Comparison of ENCODE assay signal across 36 cellular contexts in genomic region chr15:22941179-22941578, GRCh38.
"Had no signal": no experiment of that assay in that cellular context is flagged by ENCODE, and none has a peak within 500 bp of the region (broad histone marks: within the 10 kb centered on the region; RNA-seq: fewer than 3 reads in every experiment).

No MANE protein-coding gene starts in this region.

- H3K9me3 Mint-ChIP-seq: activated CD4-positive, alpha-beta memory T cell treated with anti-CD3 and anti-CD28 coated beads, Interleukin-2, amount 10 ng/mL, durations not matched to agents 7 days and 5 days; activated CD4-positive, alpha-beta T cell treated with anti-CD3 and anti-CD28 coated beads, Interleukin-2, amount 10 ng/mL, durations not matched to agents 7 days and 5 days; activated naive CD4-positive, alpha-beta T cell treated with anti-CD3 and anti-CD28 coated beads, Interleukin-2, amount 10 ng/mL, durations not matched to agents 7 days and 5 days; activated naive CD4-positive, alpha-beta T cell treated with anti-CD3 and anti-CD28 coated beads, Interleukin-2, amount 50 U/mL, for 24 hours; activated naive CD8-positive, alpha-beta T cell treated with anti-CD3 and anti-CD28 coated beads, Interleukin-2, amount 10 ng/mL, durations not matched to agents 7 days and 5 days; activated naive CD8-positive, alpha-beta T cell treated with anti-CD3 and anti-CD28 coated beads, Interleukin-2, amount 50 U/mL, for 24 hours; activated T-cell treated with anti-CD3 and anti-CD28 coated beads, Interleukin-2, amount 50 U/mL, for 24 hours; activated T-helper 2 cell treated with anti-CD3 and anti-CD28 coated beads, Interferon-gamma antibody, Interleukin-2, Interleukin-4, amounts not matched to agents 10 μg/mL and 5 μg/mL and 100 μg/mL, durations not matched to agents 14 hours and 24 hours and 36 hours; T-helper 1 cell treated with Interleukin-12 subunit alpha and Interleukin-12 subunit beta and Interleukin-4 antibody, amounts not matched to agents 30 μg/mL and 1 μg/mL, for 36 hours; T-helper 2 cell treated with Interferon-gamma antibody and Interleukin-4, amounts not matched to agents 5 μg/mL and 100 μg/mL, for 36 hours; WTC11 had no signal

- H3K27ac Mint-ChIP-seq: activated CD4-positive, alpha-beta memory T cell treated with anti-CD3 and anti-CD28 coated beads, Interleukin-2, amount 10 ng/mL, durations not matched to agents 7 days and 5 days; activated CD4-positive, alpha-beta T cell treated with anti-CD3 and anti-CD28 coated beads for 36 hours; activated CD4-positive, alpha-beta T cell treated with anti-CD3 and anti-CD28 coated beads, Interleukin-2, amount 10 ng/mL, durations not matched to agents 7 days and 5 days; activated CD8-positive, alpha-beta memory T cell treated with anti-CD3 and anti-CD28 coated beads, Interleukin-2, amount 10 ng/mL, durations not matched to agents 7 days and 5 days; activated CD8-positive, alpha-beta T cell treated with anti-CD3 and anti-CD28 coated beads, Interleukin-2, amount 10 ng/mL, durations not matched to agents 7 days and 5 days; activated naive CD4-positive, alpha-beta T cell treated with anti-CD3 and anti-CD28 coated beads, Interleukin-2, amount 10 ng/mL, durations not matched to agents 7 days and 5 days; activated naive CD4-positive, alpha-beta T cell treated with anti-CD3 and anti-CD28 coated beads, Interleukin-2, amount 50 U/mL, for 24 hours; activated naive CD8-positive, alpha-beta T cell; activated naive CD8-positive, alpha-beta T cell treated with anti-CD3 and anti-CD28 coated beads, Interleukin-2, amount 10 ng/mL, durations not matched to agents 7 days and 5 days; activated naive CD8-positive, alpha-beta T cell treated with anti-CD3 and anti-CD28 coated beads, Interleukin-2, amount 50 U/mL, for 24 hours; activated T-cell treated with anti-CD3 and anti-CD28 coated beads, Interleukin-2, amount 50 U/mL, for 24 hours; activated T-helper 2 cell treated with anti-CD3 and anti-CD28 coated beads, Interferon-gamma antibody, Interleukin-2, Interleukin-4, amounts not matched to agents 10 μg/mL and 5 μg/mL and 100 μg/mL, durations not matched to agents 14 hours and 24 hours and 36 hours; T-helper 1 cell treated with Interleukin-12 subunit alpha and Interleukin-12 subunit beta and Interleukin-4 antibody, amounts not matched to agents 30 μg/mL and 1 μg/mL, for 36 hours; T-helper 2 cell treated with Interferon-gamma antibody and Interleukin-4, amounts not matched to agents 5 μg/mL and 100 μg/mL, for 36 hours; WTC11 had no signal

- H3K4me1 Mint-ChIP-seq: activated CD4-positive, alpha-beta T cell treated with anti-CD3 and anti-CD28 coated beads for 36 hours; activated naive CD4-positive, alpha-beta T cell treated with anti-CD3 and anti-CD28 coated beads, Interleukin-2, amount 50 U/mL, for 24 hours; activated naive CD8-positive, alpha-beta T cell treated with anti-CD3 and anti-CD28 coated beads, Interleukin-2, amount 10 ng/mL, durations not matched to agents 7 days and 5 days; activated naive CD8-positive, alpha-beta T cell treated with anti-CD3 and anti-CD28 coated beads, Interleukin-2, amount 50 U/mL, for 24 hours had no signal

- ATAC-seq: activated CD4-positive, alpha-beta T cell treated with anti-CD3 and anti-CD28 coated beads for 36 hours; activated CD4-positive, CD25-positive, alpha-beta regulatory T cell treated with anti-CD3 and anti-CD28 coated beads, Interleukin-2, amount 50 U/mL, for 24 hours; activated CD8-positive, alpha-beta memory T cell treated with anti-CD3 and anti-CD28 coated beads, Interleukin-2, amount 10 ng/mL, durations not matched to agents 7 days and 5 days; activated CD8-positive, alpha-beta T cell treated with anti-CD3 and anti-CD28 coated beads, Interleukin-2, amount 10 ng/mL, durations not matched to agents 7 days and 5 days; activated naive CD8-positive, alpha-beta T cell treated with anti-CD3 and anti-CD28 coated beads, Interleukin-2, amount 50 U/mL, for 24 hours; WTC11 had no signal

- H3K27me3 ChIP-seq: ascending aorta, brain microvascular endothelial cell, breast epithelium had no signal

- H3K4me3 Mint-ChIP-seq: activated CD4-positive, alpha-beta memory T cell treated with anti-CD3 and anti-CD28 coated beads, Interleukin-2, amount 10 ng/mL, durations not matched to agents 7 days and 5 days; activated CD4-positive, alpha-beta T cell treated with anti-CD3 and anti-CD28 coated beads for 36 hours; activated CD4-positive, alpha-beta T cell treated with anti-CD3 and anti-CD28 coated beads, Interleukin-2, amount 10 ng/mL, durations not matched to agents 7 days and 5 days; activated CD8-positive, alpha-beta memory T cell treated with anti-CD3 and anti-CD28 coated beads, Interleukin-2, amount 10 ng/mL, durations not matched to agents 7 days and 5 days; activated CD8-positive, alpha-beta T cell treated with anti-CD3 and anti-CD28 coated beads, Interleukin-2, amount 10 ng/mL, durations not matched to agents 7 days and 5 days; activated naive CD4-positive, alpha-beta T cell treated with anti-CD3 and anti-CD28 coated beads, Interleukin-2, amount 10 ng/mL, durations not matched to agents 7 days and 5 days; activated naive CD4-positive, alpha-beta T cell treated with anti-CD3 and anti-CD28 coated beads, Interleukin-2, amount 50 U/mL, for 24 hours; activated naive CD8-positive, alpha-beta T cell; activated naive CD8-positive, alpha-beta T cell treated with anti-CD3 and anti-CD28 coated beads, Interleukin-2, amount 10 ng/mL, durations not matched to agents 7 days and 5 days; activated naive CD8-positive, alpha-beta T cell treated with anti-CD3 and anti-CD28 coated beads, Interleukin-2, amount 50 U/mL, for 24 hours; activated T-cell treated with anti-CD3 and anti-CD28 coated beads, Interleukin-2, amount 50 U/mL, for 24 hours; T-helper 1 cell treated with Interleukin-12 subunit alpha and Interleukin-12 subunit beta and Interleukin-4 antibody, amounts not matched to agents 30 μg/mL and 1 μg/mL, for 36 hours; T-helper 2 cell treated with Interferon-gamma antibody and Interleukin-4, amounts not matched to agents 5 μg/mL and 100 μg/mL, for 36 hours; WTC11 had no signal

- H3K36me3 Mint-ChIP-seq: activated CD8-positive, alpha-beta memory T cell treated with anti-CD3 and anti-CD28 coated beads, Interleukin-2, amount 10 ng/mL, durations not matched to agents 7 days and 5 days; activated naive CD4-positive, alpha-beta T cell treated with anti-CD3 and anti-CD28 coated beads, Interleukin-2, amount 10 ng/mL, durations not matched to agents 7 days and 5 days; activated naive CD4-positive, alpha-beta T cell treated with anti-CD3 and anti-CD28 coated beads, Interleukin-2, amount 50 U/mL, for 24 hours; activated naive CD8-positive, alpha-beta T cell; activated naive CD8-positive, alpha-beta T cell treated with anti-CD3 and anti-CD28 coated beads, Interleukin-2, amount 10 ng/mL, durations not matched to agents 7 days and 5 days had no signal

- H3K4me3 ChIP-seq: ascending aorta, breast epithelium had no signal

- H3K27ac ChIP-seq: ascending aorta, brain microvascular endothelial cell, breast epithelium had no signal

- H3K9me3 ChIP-seq: ascending aorta, breast epithelium had no signal

- H3K27me3 Mint-ChIP-seq: activated CD4-positive, alpha-beta memory T cell treated with anti-CD3 and anti-CD28 coated beads, Interleukin-2, amount 10 ng/mL, durations not matched to agents 7 days and 5 days; activated CD4-positive, alpha-beta T cell treated with anti-CD3 and anti-CD28 coated beads for 36 hours; activated CD4-positive, alpha-beta T cell treated with anti-CD3 and anti-CD28 coated beads, Interleukin-2, amount 10 ng/mL, durations not matched to agents 7 days and 5 days; activated CD8-positive, alpha-beta memory T cell treated with anti-CD3 and anti-CD28 coated beads, Interleukin-2, amount 10 ng/mL, durations not matched to agents 7 days and 5 days; activated naive CD4-positive, alpha-beta T cell treated with anti-CD3 and anti-CD28 coated beads, Interleukin-2, amount 10 ng/mL, durations not matched to agents 7 days and 5 days; activated naive CD4-positive, alpha-beta T cell treated with anti-CD3 and anti-CD28 coated beads, Interleukin-2, amount 50 U/mL, for 24 hours; activated naive CD8-positive, alpha-beta T cell; activated naive CD8-positive, alpha-beta T cell treated with anti-CD3 and anti-CD28 coated beads, Interleukin-2, amount 10 ng/mL, durations not matched to agents 7 days and 5 days; activated naive CD8-positive, alpha-beta T cell treated with anti-CD3 and anti-CD28 coated beads, Interleukin-2, amount 50 U/mL, for 24 hours; activated T-cell treated with anti-CD3 and anti-CD28 coated beads, Interleukin-2, amount 50 U/mL, for 24 hours had no signal

- DNase-seq: activated CD4-positive, alpha-beta memory T cell treated with anti-CD3 and anti-CD28 coated beads, Interleukin-2, amount 10 ng/mL, durations not matched to agents 7 days and 5 days; activated CD4-positive, alpha-beta T cell treated with anti-CD3 and anti-CD28 coated beads for 1 hour; activated CD4-positive, alpha-beta T cell treated with anti-CD3 and anti-CD28 coated beads for 36 hours; activated CD4-positive, alpha-beta T cell treated with anti-CD3 and anti-CD28 coated beads for 48 hours; activated CD4-positive, alpha-beta T cell treated with anti-CD3 and anti-CD28 coated beads, Interleukin-2, amount 10 ng/mL, durations not matched to agents 7 days and 5 days; activated CD4-positive, alpha-beta T cell treated with anti-CD3 and anti-CD28 coated beads, Interleukin-2, amount 50 U/mL, for 48 hours; activated CD4-positive, CD25-positive, alpha-beta regulatory T cell; activated CD8-positive, alpha-beta memory T cell treated with anti-CD3 and anti-CD28 coated beads for 24 hours; activated CD8-positive, alpha-beta memory T cell treated with anti-CD3 and anti-CD28 coated beads, Interleukin-2, amount 10 ng/mL, durations not matched to agents 7 days and 5 days; activated CD8-positive, alpha-beta memory T cell treated with anti-CD3 and anti-CD28 coated beads, Interleukin-2, amount 50 U/mL, for 48 hours; activated CD8-positive, alpha-beta T cell treated with anti-CD3 and anti-CD28 coated beads, Interleukin-2, amount 10 ng/mL, durations not matched to agents 7 days and 5 days; activated effector memory CD4-positive, alpha-beta T cell treated with Interleukin-2 at 50 U/mL for 16 hours; activated gamma-delta T cell; activated naive CD4-positive, alpha-beta T cell treated with anti-CD3 and anti-CD28 coated beads, Interleukin-2, amount 10 ng/mL, durations not matched to agents 7 days and 5 days; activated naive CD4-positive, alpha-beta T cell treated with Interleukin-2 at 50 U/mL for 16 hours; activated naive CD8-positive, alpha-beta T cell treated with anti-CD3 and anti-CD28 coated beads, Interleukin-2, amount 10 ng/mL, durations not matched to agents 7 days and 5 days; activated naive CD8-positive, alpha-beta T cell treated with anti-CD3 and anti-CD28 coated beads, Interleukin-2, amount 50 U/mL, for 24 hours; activated T-cell treated with anti-CD3 and anti-CD28 coated beads, Interleukin-2, amount 50 U/mL, for 24 hours; activated T-cell treated with anti-CD3 and anti-CD28 coated beads, Interleukin-2, amount 50 U/mL, for 48 hours; amygdala; anterior cingulate cortex; brain microvascular endothelial cell; central memory CD4-positive, alpha-beta T cell; SW 1271; T-helper 1 cell; T-helper 2 cell; T-helper 9 cell had no signal

- H3K4me1 ChIP-seq: ascending aorta, breast epithelium had no signal
